ENCODE assay signal across 8 cellular contexts in the genomic region with DNA sequence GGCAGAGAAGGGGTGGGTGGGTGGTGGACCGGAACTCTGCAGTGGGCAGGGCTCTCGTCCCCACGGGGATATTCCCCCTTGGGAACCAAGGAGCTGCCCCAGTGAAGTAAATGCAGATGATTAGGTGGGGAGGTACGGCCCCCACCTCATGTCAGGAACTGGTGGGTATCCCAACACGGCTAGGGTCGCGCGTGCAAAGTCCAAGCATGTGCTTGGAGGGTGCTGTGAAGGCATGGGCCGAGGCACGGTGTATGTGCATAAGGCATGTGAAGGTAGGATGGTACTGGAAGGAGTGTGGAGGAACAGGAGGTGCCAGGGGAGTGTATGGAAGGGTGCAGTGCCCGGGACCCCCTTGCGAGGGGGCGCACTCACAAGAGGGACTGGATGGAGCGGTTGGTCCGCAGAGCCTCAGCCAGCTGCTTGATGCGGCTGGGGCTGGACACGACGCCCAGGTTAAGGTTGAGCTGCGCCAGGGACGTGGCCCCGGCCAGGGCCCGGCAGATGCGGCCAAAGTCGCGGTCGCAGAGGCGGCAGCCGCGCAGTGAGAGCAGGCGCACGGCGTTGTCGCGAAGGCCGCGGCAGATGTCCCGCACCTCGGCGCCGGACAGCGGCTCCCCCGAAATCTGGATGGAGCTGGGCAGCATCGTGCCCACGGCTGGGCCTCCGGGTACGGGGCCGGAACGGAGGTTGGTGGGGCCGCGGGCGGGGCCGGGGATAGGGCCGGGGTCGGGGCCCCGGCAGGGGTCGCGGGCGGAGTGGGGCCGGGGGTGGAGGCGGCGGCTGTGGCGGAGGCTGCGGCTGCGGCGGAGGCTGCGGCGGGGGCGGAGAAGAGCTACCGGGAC. TPM values are rescaled to one million over a fixed set of nuclear protein-coding genes. Genes with fewer than 3 reads are reported as not detected.
DNase-seq lines count a peak whose midpoint lies in the region; ATAC-seq, FAIRE-seq and TF ChIP-seq lines count a peak whose summit lies in the region.

No MANE protein-coding gene starts in this region.

- POLR2A ChIA-PET in H1 (lab: Charles Lee; ENCODE audit: partially characterized antibody): interaction anchor here (0.8 to 12.6 kb wide), 18 partner anchors 9 to 335 kb away, joined by 3 to 147 read pairs (median 4); a partner anchor contains a TSS

- H3K18ac ChIP-seq in H1 (ENCODE audit: extremely low read depth, low read length): peak overlapping the region; percentile 19; the same call in 1 of the 2 replicates

- H3K79me1 ChIP-seq in H1 (ENCODE audit: low read depth, low read length): no peaks in the 10 kb centered on the region

- ATAC-seq in GM18907 (IDR thresholded peaks at IDR 0.05; ENCODE audit: unreplicated experiment): no peak

- H4K20me1 ChIP-seq in OCI-LY1 (ENCODE audit: insufficient read depth, low read length): no peaks in the 10 kb centered on the region
- peaks cover 2 to 19% of the 10 kb centered on the region in 2 experiments for H4K20me1 ChIP-seq in H1 (replicated peaks in 1 of 2; ENCODE audit: control insufficient read depth in 1 of 2, insufficient read depth in 2 of 2, low read length in 2 of 2)

- peak; percentile 62 for DNase-seq in DMS53 (lab: John Stamatoyannopoulos, UW)
- no peak for DNase-seq in DMS53 treated with DMSO at 0.1 percent for 48 hours (lab: John Stamatoyannopoulos, UW; ENCODE audit: unreplicated experiment)
- DNase-seq in H1 (ENCODE audit: low read depth in 1 of 2, low spot score in 2 of 2): peak in 1 of 2 experiments; percentile 68
- no peak for DNase-seq in KG1 (lab: John Stamatoyannopoulos, UW)
- no peak for DNase-seq in stimulated activated CD8-positive, alpha-beta memory T cell treated with anti-CD3 and anti-CD28 coated beads, Interleukin-4, amount 100 ng/mL, for 48 hours

- H2AFZ ChIP-seq in OCI-LY1 (ENCODE audit: low read length) (no peak overlapping the region), H1 (ENCODE audit: low read length) (no peak overlapping the region; the same call in 1 of the 2 replicates)

- H3K4me1 ChIP-seq in OCI-LY1 (ENCODE audit: insufficient read depth, low read length, severe bottlenecking) (peaks cover 12% of the 10 kb centered on the region), H1 (replicated peaks in 1 of 4; ENCODE audit: control insufficient read depth in 3 of 4, insufficient read depth in 4 of 4, low read length in 3 of 4) (peaks cover 0 to 21% (median 9%) of the 10 kb centered on the region in 4 experiments; a peak in 5 of 7 replicates), neutrophil (ENCODE audit: control insufficient read depth in 1 of 2, insufficient read depth in 1 of 2, low read depth in 1 of 2, low read length in 1 of 2) (peaks cover 15 to 24% of the 10 kb centered on the region in 2 experiments)

- H3K9ac ChIP-seq in OCI-LY1 (ENCODE audit: low read length) (no peak overlapping the region; the same call in 1 of the 2 replicates), H1 (replicated peaks in 1 of 4; ENCODE audit: extremely low read depth in 1 of 4, low read depth in 3 of 4, low read length in 3 of 4) (0 out of 7 replicates have a peak overlapping the region, but pooled peaks of 2 of the 4 experiments have one; percentile 4 to 19)

- H3K27me3 ChIP-seq in OCI-LY1 (ENCODE audit: insufficient read depth, low read length) (peaks cover 8% of the 10 kb centered on the region), H1 (replicated peaks in 1 of 4; ENCODE audit: control insufficient read depth in 3 of 4, extremely low read depth in 1 of 4, insufficient read depth in 3 of 4, low read length in 3 of 4) (peaks cover 0 to 19% (median 15%) of the 10 kb centered on the region in 4 experiments; a peak in 5 of 7 replicates), neutrophil (peaks cover 40% of the 10 kb centered on the region)

- WGBS in H1 (ENCODE audit: extremely low coverage in 1 of 2, insufficient coverage in 1 of 2, insufficient read length in 1 of 2, insufficient replicate concordance in 2 of 2, low coverage in 1 of 2, low lambda C conversion rate in 2 of 2, missing lambda C conversion rate in 1 of 2), 2 experiments: 11% methylated on average over 45 of the region's 69 CpGs; no CpG with 5 or more reads in 1 of the 2 experiments

- no peaks in the 10 kb centered on the region for H3F3A ChIP-seq in OCI-LY1 (ENCODE audit: insufficient read depth, low read length)

- peak overlapping the region; percentile 71 for H4K8ac ChIP-seq in H1 (ENCODE audit: extremely low read depth, insufficient read depth, low read length)

- no peak overlapping the region for H2BK20ac ChIP-seq in H1 (ENCODE audit: low read length)

- H3K23me2 ChIP-seq in H1 (ENCODE audit: low read depth, low read length): peaks cover 12% of the 10 kb centered on the region

- H4K5ac ChIP-seq in H1 (ENCODE audit: insufficient read length, low read depth, low read length): peak overlapping the region; percentile 10

- H3K4me3 ChIP-seq in OCI-LY1 (ENCODE audit: low read depth, low read length, poor library complexity, severe bottlenecking): peak overlapping the region; percentile 65
- H3K4me3 ChIP-seq in H1 (ENCODE audit: extremely low read depth in 1 of 4, insufficient read depth in 2 of 4, low read depth in 3 of 4, low read length in 4 of 4): peak overlapping the region; percentile 47 to 77 (median 68)
- peak overlapping the region; percentile 61 to 80 for H3K4me3 ChIP-seq in neutrophil (ENCODE audit: low read depth in 1 of 2, low read length in 1 of 2)

- no peak for TF ChIP-seq RAD21 in H1 (IDR thresholded peaks at IDR 0.05 in 1 of 2, conservative IDR thresholded peaks at IDR 0.05 in 1 of 2; ENCODE audit: low read depth in 2 of 2, low read length in 2 of 2)

- no peaks in the 10 kb centered on the region for H3K9me2 ChIP-seq in OCI-LY1 (ENCODE audit: low read depth, low read length)

- no peaks in the 10 kb centered on the region for H3K79me2 ChIP-seq in OCI-LY1 (ENCODE audit: insufficient read depth, low read length)
- no peaks in the 10 kb centered on the region for H3K79me2 ChIP-seq in H1 (ENCODE audit: control insufficient read depth in 1 of 2, insufficient read depth in 2 of 2, low read length in 2 of 2)

- H3K4me2 ChIP-seq in OCI-LY1 (ENCODE audit: low read length) (peak overlapping the region; percentile 67), H1 (ENCODE audit: insufficient read depth in 1 of 2, low read depth in 2 of 2, low read length in 2 of 2) (peak overlapping the region; percentile 62 to 97)

- H3K23ac ChIP-seq in H1 (ENCODE audit: insufficient read length): no peak overlapping the region

- H3K36me3 ChIP-seq in OCI-LY1 (ENCODE audit: insufficient read depth, low read length) (peaks cover 37% of the 10 kb centered on the region), H1 (ENCODE audit: control insufficient read depth in 2 of 4, insufficient read depth in 4 of 4, low read length in 3 of 4) (peaks cover 14 to 29% (median 20%) of the 10 kb centered on the region in 4 experiments; a peak in 7 of 8 replicates), neutrophil (peaks cover 57% of the 10 kb centered on the region)

- peak overlapping the region; percentile 43; the same call in 1 of the 2 replicates for H2BK12ac ChIP-seq in H1 (ENCODE audit: low read depth, low read length)

- no peak overlapping the region for H3K14ac ChIP-seq in H1 (ENCODE audit: insufficient read length)

- CTCF ChIA-PET in H1 (lab: Charles Lee; ENCODE audit: partially characterized antibody): interaction anchor here (0.6 to 31.7 kb wide), 9 partner anchors 26 to 510 kb away, joined by 3 to 536 read pairs (median 3); a partner anchor contains a TSS

- no peak for FAIRE-seq in H1 (lab: Jason Lieb, UNC)

- no peak for TF ChIP-seq EP300 in H1 (IDR thresholded peaks at IDR 0.05; ENCODE audit: borderline replicate concordance in 1 of 2, low read depth in 2 of 2, low read length in 2 of 2)

- no peak overlapping the region for H2BK120ac ChIP-seq in H1 (replicated peaks; ENCODE audit: low read depth, low read length)

- no peak overlapping the region for H2BK5ac ChIP-seq in H1 (ENCODE audit: low read depth, low read length)

- H3K4ac ChIP-seq in H1 (replicated peaks; ENCODE audit: insufficient read length, low read depth, low read length): no peak overlapping the region

- no peak for TF ChIP-seq POLR2A in H1 (IDR thresholded peaks at IDR 0.05; ENCODE audit: control extremely low read depth in 1 of 2, low read depth in 2 of 2, low read length in 2 of 2)

- H3K9me3 ChIP-seq in OCI-LY1 (ENCODE audit: low read length) (no peaks in the 10 kb centered on the region), H1 (ENCODE audit: insufficient read depth in 2 of 2, low read depth in 1 of 2, low read length in 1 of 2) (no peaks in the 10 kb centered on the region), neutrophil (no peaks in the 10 kb centered on the region)

- H2AK5ac ChIP-seq in H1 (ENCODE audit: low read depth, low read length): no peak overlapping the region

- H3K56ac ChIP-seq in H1 (replicated peaks; ENCODE audit: insufficient read length, low read depth, low read length): no peak overlapping the region

- no peak overlapping the region for H3K27ac ChIP-seq in OCI-LY1 (ENCODE audit: low read depth, low read length, poor library complexity, severe bottlenecking)
- H3K27ac ChIP-seq in H1 (ENCODE audit: low read depth, low read length): no peak overlapping the region
- peak overlapping the region; percentile 49 for H3K27ac ChIP-seq in neutrophil

- H4K91ac ChIP-seq in H1 (replicated peaks; ENCODE audit: insufficient read length, low read length): no peak overlapping the region

- TF ChIP-seq CTCF in OCI-LY1 (IDR thresholded peaks at IDR 0.05; ENCODE audit: low read length) (no peak), H1 (IDR thresholded peaks at IDR 0.05; ENCODE audit: control extremely low read depth in 1 of 3, insufficient read depth in 1 of 3, low read depth in 1 of 3, low read length in 3 of 3) (peak in 1 of 3 experiments; percentile 14; a peak in 1 of 4 replicates), neutrophil (IDR thresholded peaks at IDR 0.05) (no peak)

- H2BK15ac ChIP-seq in H1 (ENCODE audit: low read length): no peak overlapping the region

RNA-seq across cellular contexts. Expression of a gene that starts 0.8 kb away (rescaled TPM):
- total RNA-seq in H1 (2021; fragmentation: NEBNext Ultra II Directional; extraction: Animal tissue kit (Norgen Biotek cat#: 25700)): 0.26 and 0.69 TPM in 2 replicates
- 0.24 and 0.25 TPM in 2 replicates for polyA plus RNA-seq in H1 (2011; rRNA removed)
- polyA plus RNA-seq in H1 (2011; cell fraction: cytosol; rRNA removed): 0.22 TPM
- 0.21 TPM for polyA plus RNA-seq in H1 (2011; cell fraction: nucleus; rRNA removed)
- 0.15 to 0.60 TPM (median 0.34 TPM) in 4 replicates for polyA plus RNA-seq in H1 (2012, experiment 1 of 2)
- polyA plus RNA-seq in H1 (2012, experiment 2 of 2): 0.45 TPM
- polyA plus RNA-seq in H1 (2013, experiment 1 of 2): 0.24 TPM
- 0.20 TPM for polyA plus RNA-seq in H1 (2013, experiment 2 of 2)
- polyA minus RNA-seq in H1 (2011; rRNA and poly(A)+ RNA removed): 0.22 TPM in 2 replicates
- polyA minus RNA-seq in H1 (2011; cell fraction: cytosol; rRNA and poly(A)+ RNA removed): 0.88 TPM
- 1.1 TPM for polyA minus RNA-seq in H1 (2011; cell fraction: nucleus; rRNA and poly(A)+ RNA removed)

RNA-seq across cellular contexts. Expression of a gene that starts 7.4 kb away (rescaled TPM):
- 77.2 and 78.2 TPM in 2 replicates for total RNA-seq in H1 (2021; fragmentation: NEBNext Ultra II Directional; extraction: Animal tissue kit (Norgen Biotek cat#: 25700))
- polyA plus RNA-seq in H1 (2011; rRNA removed): 225 and 284 TPM in 2 replicates
- polyA plus RNA-seq in H1 (2011; cell fraction: cytosol; rRNA removed): 102 TPM
- 180 TPM for polyA plus RNA-seq in H1 (2011; cell fraction: nucleus; rRNA removed)
- 60.3 to 108 TPM (median 95.2 TPM) in 4 replicates for polyA plus RNA-seq in H1 (2012, experiment 1 of 2)
- polyA plus RNA-seq in H1 (2012, experiment 2 of 2): 104 TPM
- polyA plus RNA-seq in H1 (2013, experiment 1 of 2): 104 TPM
- 125 TPM for polyA plus RNA-seq in H1 (2013, experiment 2 of 2)
- polyA minus RNA-seq in H1 (2011; rRNA and poly(A)+ RNA removed): 222 and 265 TPM in 2 replicates
- 35.6 TPM for polyA minus RNA-seq in H1 (2011; cell fraction: cytosol; rRNA and poly(A)+ RNA removed)
- polyA minus RNA-seq in H1 (2011; cell fraction: nucleus; rRNA and poly(A)+ RNA removed): 64.4 TPM

RNA-seq across cellular contexts. Expression of a gene that starts 7.5 kb away (rescaled TPM):
- 46.9 and 49.6 TPM in 2 replicates for total RNA-seq in H1 (2021; fragmentation: NEBNext Ultra II Directional; extraction: Animal tissue kit (Norgen Biotek cat#: 25700))
- polyA plus RNA-seq in H1 (2011; rRNA removed): 30.0 and 42.9 TPM in 2 replicates
- polyA plus RNA-seq in H1 (2011; cell fraction: cytosol; rRNA removed): 54.2 TPM
- polyA plus RNA-seq in H1 (2011; cell fraction: nucleus; rRNA removed): 51.8 TPM
- polyA plus RNA-seq in H1 (2012, experiment 1 of 2): 54.6 to 78.8 TPM (median 68.8 TPM) in 4 replicates
- polyA plus RNA-seq in H1 (2012, experiment 2 of 2): 25.7 TPM
- polyA plus RNA-seq in H1 (2013, experiment 1 of 2): 31.6 TPM
- polyA plus RNA-seq in H1 (2013, experiment 2 of 2): 28.6 TPM
- 65.4 and 67.9 TPM in 2 replicates for polyA minus RNA-seq in H1 (2011; rRNA and poly(A)+ RNA removed)
- polyA minus RNA-seq in H1 (2011; cell fraction: cytosol; rRNA and poly(A)+ RNA removed): 16.7 TPM
- polyA minus RNA-seq in H1 (2011; cell fraction: nucleus; rRNA and poly(A)+ RNA removed): 23.0 TPM

RNA-seq across cellular contexts. Expression of a gene that starts 32.0 kb away (rescaled TPM):
- 36.8 and 40.4 TPM in 2 replicates for total RNA-seq in H1 (2021; fragmentation: NEBNext Ultra II Directional; extraction: Animal tissue kit (Norgen Biotek cat#: 25700))
- 30.7 and 50.1 TPM in 2 replicates for polyA plus RNA-seq in H1 (2011; rRNA removed)
- 31.0 TPM for polyA plus RNA-seq in H1 (2011; cell fraction: cytosol; rRNA removed)
- polyA plus RNA-seq in H1 (2011; cell fraction: nucleus; rRNA removed): 80.4 TPM
- polyA plus RNA-seq in H1 (2012, experiment 1 of 2): 25.7 to 35.7 TPM (median 33.7 TPM) in 4 replicates
- polyA plus RNA-seq in H1 (2012, experiment 2 of 2): 28.5 TPM
- polyA plus RNA-seq in H1 (2013, experiment 1 of 2): 29.1 TPM
- 26.5 TPM for polyA plus RNA-seq in H1 (2013, experiment 2 of 2)
- polyA minus RNA-seq in H1 (2011; rRNA and poly(A)+ RNA removed): 15.9 and 17.5 TPM in 2 replicates
- polyA minus RNA-seq in H1 (2011; cell fraction: cytosol; rRNA and poly(A)+ RNA removed): 14.8 TPM
- polyA minus RNA-seq in H1 (2011; cell fraction: nucleus; rRNA and poly(A)+ RNA removed): 19.9 TPM

RNA-seq across cellular contexts. Expression of a gene that starts 54.0 kb away (rescaled TPM):
- 0.37 and 0.67 TPM in 2 replicates for total RNA-seq in H1 (2021; fragmentation: NEBNext Ultra II Directional; extraction: Animal tissue kit (Norgen Biotek cat#: 25700))
- polyA plus RNA-seq in H1 (2011; rRNA removed): 0.80 and 1.6 TPM in 2 replicates
- polyA plus RNA-seq in H1 (2011; cell fraction: cytosol; rRNA removed): 1.0 TPM
- polyA plus RNA-seq in H1 (2011; cell fraction: nucleus; rRNA removed): 1.2 TPM
- 0.25 to 0.88 TPM (median 0.55 TPM) in 4 replicates for polyA plus RNA-seq in H1 (2012, experiment 1 of 2)
- polyA plus RNA-seq in H1 (2012, experiment 2 of 2): 1.2 TPM
- 0.47 TPM for polyA plus RNA-seq in H1 (2013, experiment 1 of 2)
- polyA plus RNA-seq in H1 (2013, experiment 2 of 2): 0.37 TPM
- polyA minus RNA-seq in H1 (2011; rRNA and poly(A)+ RNA removed): 0.15 and 0.22 TPM in 2 replicates
- not detected for polyA minus RNA-seq in H1 (2011; cell fraction: cytosol; rRNA and poly(A)+ RNA removed)
- not detected for polyA minus RNA-seq in H1 (2011; cell fraction: nucleus; rRNA and poly(A)+ RNA removed)
